Comparison of ENCODE assay signal across 17 cellular contexts in the genomic region with DNA sequence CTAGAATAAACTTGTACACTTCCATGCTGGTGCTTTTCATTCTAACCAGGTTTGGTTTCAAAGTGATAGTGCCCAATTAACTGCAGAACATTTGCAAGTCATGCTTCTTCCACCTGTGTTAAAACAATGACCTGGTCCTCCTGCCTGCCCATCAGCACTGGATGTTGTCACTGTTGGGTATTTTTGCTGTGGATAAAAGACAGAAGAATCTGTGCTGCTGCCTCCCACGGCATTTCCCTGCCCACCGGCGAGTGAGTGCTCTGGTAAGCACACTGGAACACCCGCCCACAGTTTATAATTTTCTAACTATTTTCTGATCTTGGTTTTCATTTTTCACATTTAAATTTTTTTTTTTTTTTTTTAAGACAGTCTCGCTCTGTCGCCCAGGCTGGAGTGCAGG. TPM values are rescaled to one million over a fixed set of nuclear protein-coding genes. Genes with fewer than 3 reads are reported as not detected.
DNase-seq lines count a peak whose midpoint lies in the region; ATAC-seq, FAIRE-seq and TF ChIP-seq lines count a peak whose summit lies in the region.
"Had no signal": no experiment of that assay in that cellular context is flagged by ENCODE, and none has a peak within 500 bp of the region (broad histone marks: within the 10 kb centered on the region; RNA-seq: fewer than 3 reads in every experiment).

No MANE protein-coding gene starts in this region.

- H3K9me3 ChIP-seq in naive thymus-derived CD4-positive, alpha-beta T cell (ENCODE audit: control insufficient read depth in 2 of 3, low read length in 3 of 3): no peaks in the 10 kb centered on the region
- H3K9me3 ChIP-seq in vagina: no peaks in the 10 kb centered on the region
- no peaks in the 10 kb centered on the region for H3K9me3 ChIP-seq in pancreas
- H3K9me3 ChIP-seq: colonic mucosa, transverse colon had no signal

- peaks cover 23% of the 10 kb centered on the region for H3K36me3 Mint-ChIP-seq in GM23338 (ENCODE audit: low read depth)
- H3K36me3 Mint-ChIP-seq in activated naive CD8-positive, alpha-beta T cell treated with anti-CD3 and anti-CD28 coated beads for 36 hours: peaks cover 12% of the 10 kb centered on the region
- H3K36me3 Mint-ChIP-seq in naive thymus-derived CD4-positive, alpha-beta T cell: peaks cover 0 to 7% (median 0%) of the 10 kb centered on the region in 5 donors

- peak overlapping the region; percentile 92; the same call in 1 of the 2 replicates for H3K27ac Mint-ChIP-seq in GM23338
- peak overlapping the region; percentile 37 for H3K27ac Mint-ChIP-seq in activated naive CD8-positive, alpha-beta T cell treated with anti-CD3 and anti-CD28 coated beads for 36 hours
- H3K27ac Mint-ChIP-seq in naive thymus-derived CD4-positive, alpha-beta T cell: peak overlapping the region in 5 of 9 donors; percentile 4 to 100 (median 33)

- no peak overlapping the region for H2AFZ ChIP-seq in GM23338
- H2AFZ ChIP-seq: parathyroid adenoma had no signal

- WGBS in pancreas, 2 donors: 90 to 92% methylated on average over 6 of the region's 6 CpGs

- peaks cover 12% of the 10 kb centered on the region for H3K27me3 Mint-ChIP-seq in GM23338 (ENCODE audit: insufficient read depth, low read depth, poor library complexity)
- H3K27me3 Mint-ChIP-seq in activated naive CD8-positive, alpha-beta T cell treated with anti-CD3 and anti-CD28 coated beads for 36 hours: no peaks in the 10 kb centered on the region
- no peaks in the 10 kb centered on the region for H3K27me3 Mint-ChIP-seq in naive thymus-derived CD4-positive, alpha-beta T cell

- H3K27ac ChIP-seq in 22Rv1: peak overlapping the region; percentile 92
- 0 out of 2 replicates have a peak overlapping the region, but pooled peaks have one; percentile 95 for H3K27ac ChIP-seq in GM23338 (ENCODE audit: low read depth)
- H3K27ac ChIP-seq in naive thymus-derived CD4-positive, alpha-beta T cell (ENCODE audit: low read depth, low read length): no peak overlapping the region
- H3K27ac ChIP-seq in vagina: no peak overlapping the region
- H3K27ac ChIP-seq in pancreas: no peak overlapping the region
- H3K27ac ChIP-seq: colonic mucosa, transverse colon had no signal

- H3K79me2 ChIP-seq in GM23338 (replicated peaks; ENCODE audit: insufficient read depth): peaks cover 39% of the 10 kb centered on the region

- ATAC-seq in GM23338: no peak
- no peak for ATAC-seq in naive thymus-derived CD4-positive, alpha-beta T cell
- ATAC-seq in stimulated activated naive CD8-positive, alpha-beta T cell treated with anti-CD3 and anti-CD28 coated beads, Interleukin-15, Interleukin-2, amounts not matched to agents 100 U/mL and 50 U/mL, for 24 hours: no peak
- no peak for ATAC-seq in pancreas

- no peaks in the 10 kb centered on the region for H3K36me3 ChIP-seq in GM23338 (ENCODE audit: insufficient read depth)
- peaks cover 0 to 12% (median 0%) of the 10 kb centered on the region in 3 experiments for H3K36me3 ChIP-seq in naive thymus-derived CD4-positive, alpha-beta T cell (ENCODE audit: control insufficient read depth in 2 of 3, insufficient read depth in 3 of 3, low read length in 3 of 3)
- H3K36me3 ChIP-seq in vagina: no peaks in the 10 kb centered on the region
- no peaks in the 10 kb centered on the region for H3K36me3 ChIP-seq in pancreas
- H3K36me3 ChIP-seq: colonic mucosa, transverse colon had no signal

- peaks cover 26% of the 10 kb centered on the region for H3K4me1 Mint-ChIP-seq in GM23338
- peaks cover 26% of the 10 kb centered on the region for H3K4me1 Mint-ChIP-seq in activated naive CD8-positive, alpha-beta T cell treated with anti-CD3 and anti-CD28 coated beads for 36 hours
- peaks cover 10 to 31% (median 24%) of the 10 kb centered on the region in 7 donors for H3K4me1 Mint-ChIP-seq in naive thymus-derived CD4-positive, alpha-beta T cell

- H3K9me3 Mint-ChIP-seq in GM23338: no peaks in the 10 kb centered on the region; the same call in 1 of the 3 replicates
- H3K9me3 Mint-ChIP-seq in activated naive CD8-positive, alpha-beta T cell treated with anti-CD3 and anti-CD28 coated beads for 36 hours: no peaks in the 10 kb centered on the region
- H3K9me3 Mint-ChIP-seq in naive thymus-derived CD4-positive, alpha-beta T cell: peaks cover 0 to 4% (median 0%) of the 10 kb centered on the region in 11 donors

- H4K20me1 ChIP-seq in GM23338 (replicated peaks; ENCODE audit: insufficient read depth): peaks cover 16% of the 10 kb centered on the region

- no peak overlapping the region for H3K4me2 ChIP-seq in GM23338

- DNase-seq in GM23338 (ENCODE audit: low spot score) (no peak), vagina (ENCODE audit: extremely low spot score in 2 of 2) (no peak), pancreas (no peak)
- no peak for DNase-seq in activated naive CD8-positive, alpha-beta T cell treated with anti-CD3 and anti-CD28 coated beads for 36 hours
- no peak for DNase-seq in naive thymus-derived CD4-positive, alpha-beta T cell
- DNase-seq in stimulated activated CD4-positive, alpha-beta T cell treated with anti-CD3 and anti-CD28 coated beads, Interleukin-12 subunit alpha, Interleukin-12 subunit beta, amount 100 ng/mL, for 4 hours: no peak
- no peak for DNase-seq in stimulated activated naive CD8-positive, alpha-beta T cell treated with anti-CD3 and anti-CD28 coated beads, Interleukin-15, Interleukin-2, amounts not matched to agents 100 U/mL and 50 U/mL, for 24 hours
- DNase-seq: AML-193, colonic mucosa, GOT3, Kasumi-1, mammary epithelial cell, NCI-H526, RPMI8226, transverse colon had no signal

- no peak for TF ChIP-seq POLR2A in vagina (IDR thresholded peaks at IDR 0.05)

- H3K4me3 Mint-ChIP-seq in GM23338: peak overlapping the region; percentile 77; the same call in 1 of the 3 replicates
- no peak overlapping the region for H3K4me3 Mint-ChIP-seq in activated naive CD8-positive, alpha-beta T cell treated with anti-CD3 and anti-CD28 coated beads for 36 hours
- H3K4me3 Mint-ChIP-seq in naive thymus-derived CD4-positive, alpha-beta T cell: peak overlapping the region in 7 of 10 donors; percentile 1 to 100 (median 93)

- POLR2A ChIA-PET in naive thymus-derived CD4-positive, alpha-beta T cell (lab: Charles Lee): no interaction called here

- H3K27me3 ChIP-seq in GM23338 (ENCODE audit: insufficient read depth) (no peaks in the 10 kb centered on the region), vagina (no peaks in the 10 kb centered on the region), pancreas (no peaks in the 10 kb centered on the region)
- no peaks in the 10 kb centered on the region for H3K27me3 ChIP-seq in naive thymus-derived CD4-positive, alpha-beta T cell (ENCODE audit: control insufficient read depth in 2 of 2, insufficient read depth in 2 of 2, low read length in 2 of 2)
- H3K27me3 ChIP-seq: colonic mucosa, transverse colon had no signal

- no peaks in the 10 kb centered on the region for H3K9me2 ChIP-seq in GM23338 (ENCODE audit: insufficient read depth)

- H3F3A ChIP-seq in GM23338 (replicated peaks; ENCODE audit: low read depth): peaks cover 25% of the 10 kb centered on the region

- no peak for FAIRE-seq in pancreas (lab: Jason Lieb, UNC)

- TF ChIP-seq CTCF in 22Rv1 (IDR thresholded peaks at IDR 0.05) (no peak), GM23338 (conservative IDR thresholded peaks at IDR 0.05; ENCODE audit: low read depth in 2 of 2) (no peak), vagina (IDR thresholded peaks at IDR 0.05) (no peak), pancreas (IDR thresholded peaks at IDR 0.05) (no peak)

- H3K4me1 ChIP-seq in GM23338 (ENCODE audit: insufficient read depth) (peaks cover 16% of the 10 kb centered on the region), vagina (peaks cover 25% of the 10 kb centered on the region), pancreas (peaks cover 0 to 12% (median 0%) of the 10 kb centered on the region in 3 donors)
- peaks cover 19% of the 10 kb centered on the region in 2 donors for H3K4me1 ChIP-seq in naive thymus-derived CD4-positive, alpha-beta T cell (ENCODE audit: control insufficient read depth in 2 of 2, insufficient read depth in 2 of 2, low read length in 2 of 2)
- H3K4me1 ChIP-seq: colonic mucosa had no signal

- CTCF ChIA-PET in naive thymus-derived CD4-positive, alpha-beta T cell (lab: Charles Lee): no interaction called here

- intact Hi-C loops in naive thymus-derived CD4-positive, alpha-beta T cell (cut with micrococcal nuclease): loop anchor here in 1 of 2 donors (2.0 kb wide), 1 partner anchor 117 kb away; no protein-coding TSS in a partner anchor
- intact Hi-C loops in vagina (cut with DNase I) (no loop called here), pancreas (cut with DNase I) (no loop called here)

- H3K4me3 ChIP-seq in GM23338: 0 out of 2 replicates have a peak overlapping the region, but pooled peaks have one; percentile 25
- H3K4me3 ChIP-seq in naive thymus-derived CD4-positive, alpha-beta T cell (ENCODE audit: low read length): no peak overlapping the region
- no peak overlapping the region for H3K4me3 ChIP-seq in vagina
- H3K4me3 ChIP-seq in pancreas: no peak overlapping the region
- H3K4me3 ChIP-seq: colonic mucosa, transverse colon had no signal

TF ChIP-seq in GM23338, 12 proteins besides CTCF, POLR2A, EP300 and RAD21 (continues in another document):
- no peak for TF ChIP-seq CREB1 (CRISPR knock-in tag; IDR thresholded peaks at IDR 0.05; ENCODE audit: low read depth)

RNA-seq across cellular contexts. Expression of gene AKAP8, which starts 2.3 kb away (rescaled TPM):
- total RNA-seq in GM23338 (2014; rRNA removed; shearing (Covaris generic)): 26.4 and 36.5 TPM in 2 replicates
- polyA plus RNA-seq in GM23338 (2016; fragmentation: Nextera tagmentation; extraction: Ambion mirVana): 22.4 and 25.2 TPM in 2 replicates
- 10 to 100 TPM; 59.4 to 61.2 TPM for total RNA-seq in activated naive CD8-positive, alpha-beta T cell treated with anti-CD3 and anti-CD28 coated beads for 36 hours
- total RNA-seq in naive thymus-derived CD4-positive, alpha-beta T cell: 10 to 100 TPM; 60.0 to 81.2 (median 80.2) TPM
- polyA plus RNA-seq in naive thymus-derived CD4-positive, alpha-beta T cell: 10 to 100 TPM; 11.9 to 21.1 TPM
- total RNA-seq in vagina: 27.7 TPM
- 10 to 100 TPM; 14.7 to 23.1 (median 16.5) TPM for total RNA-seq in pancreas
- 10 to 100 TPM; 23.5 to 25.9 TPM for polyA plus RNA-seq in pancreas

RNA-seq across cellular contexts. Expression of gene AKAP8L, which starts 36.9 kb away (rescaled TPM):
- 143 and 165 TPM in 2 replicates for total RNA-seq in GM23338 (2014; rRNA removed; shearing (Covaris generic))
- polyA plus RNA-seq in GM23338 (2016; fragmentation: Nextera tagmentation; extraction: Ambion mirVana) (72.2 and 78.8 TPM in 2 replicates), pancreas (100 to 1,000 TPM; 167 to 239 TPM)
- total RNA-seq in activated naive CD8-positive, alpha-beta T cell treated with anti-CD3 and anti-CD28 coated beads for 36 hours: 10 to 100 TPM; 70.6 to 71.6 TPM
- 100 to 1,000 TPM in 4 of 5 experiments, 10 to 100 TPM in 1; 81.2 to 208 (median 146) TPM for total RNA-seq in naive thymus-derived CD4-positive, alpha-beta T cell
- 10 to 100 TPM; 39.9 to 92.9 TPM for polyA plus RNA-seq in naive thymus-derived CD4-positive, alpha-beta T cell
- total RNA-seq in vagina (127 TPM), pancreas (10 to 100 TPM; 32.7 to 74.8 (median 47.7) TPM)

RNA-seq across cellular contexts. Expression of gene BRD4, which starts 49.5 kb away (rescaled TPM):
- total RNA-seq in GM23338 (2014; rRNA removed; shearing (Covaris generic)): 63.5 and 63.8 TPM in 2 replicates
- polyA plus RNA-seq in GM23338 (2016; fragmentation: Nextera tagmentation; extraction: Ambion mirVana) (115 and 127 TPM in 2 replicates), pancreas (10 to 100 TPM; 16.9 to 41.2 TPM)
- total RNA-seq in activated naive CD8-positive, alpha-beta T cell treated with anti-CD3 and anti-CD28 coated beads for 36 hours: 100 to 1,000 TPM; 110 to 113 TPM
- total RNA-seq in naive thymus-derived CD4-positive, alpha-beta T cell: 100 to 1,000 TPM; 104 to 168 (median 128) TPM
- polyA plus RNA-seq in naive thymus-derived CD4-positive, alpha-beta T cell: 10 to 100 TPM; 10.5 to 19.8 TPM
- total RNA-seq in vagina (53.0 TPM), pancreas (10 to 100 TPM; 36.2 to 53.3 (median 39.9) TPM)

Comparison
In these comparisons a context has a peak if more than half of its experiments do, and no peak if none do; other contexts are left out.
1. H3K27ac ChIP-seq: peak in 22Rv1 (single experiment) and GM23338 (single experiment); none in naive thymus-derived CD4-positive, alpha-beta T cell (single experiment), vagina (single experiment) and pancreas (0 of 4).
2. H3K27ac Mint-ChIP-seq: peak in every context shown above with its lines; median percentile 92 in GM23338; 37 in activated naive CD8-positive, alpha-beta T cell treated with anti-CD3 and anti-CD28 coated beads for 36 hours; 33 in naive thymus-derived CD4-positive, alpha-beta T cell.